Comparison of ENCODE assay signal across 16 cellular contexts in genomic region chr1:187226396-187226795, GRCh38.
DNase-seq lines count a peak whose midpoint lies in the region; ATAC-seq and TF ChIP-seq lines count a peak whose summit lies in the region.
"Had no signal": no experiment of that assay in that cellular context is flagged by ENCODE, and none has a peak within 500 bp of the region (broad histone marks: within the 10 kb centered on the region; RNA-seq: fewer than 3 reads in every experiment).

No MANE protein-coding gene starts in this region.

- no peaks in the 10 kb centered on the region for H3K27me3 Mint-ChIP-seq in endothelial cell (ENCODE audit: unreplicated experiment)
- H3K27me3 Mint-ChIP-seq in activated T-cell treated with anti-CD3 and anti-CD28 coated beads, Interleukin-2, amount 50 U/mL, for 24 hours, result no peaks in the 10 kb centered on the region

- H3K4me3 Mint-ChIP-seq in endothelial cell (ENCODE audit: unreplicated experiment), result no peak overlapping the region
- no peak overlapping the region for H3K4me3 Mint-ChIP-seq in activated T-cell treated with anti-CD3 and anti-CD28 coated beads, Interleukin-2, amount 50 U/mL, for 24 hours
- H3K4me3 Mint-ChIP-seq: CD14-positive monocyte had no signal

- ATAC-seq in HG03442 (IDR thresholded peaks at IDR 0.05; ENCODE audit: unreplicated experiment) (no peak), HG03354 (IDR thresholded peaks at IDR 0.05; ENCODE audit: poor library complexity, severe bottlenecking, unreplicated experiment) (no peak)

- TF ChIP-seq CTCF in endothelial cell (IDR thresholded peaks at IDR 0.05; ENCODE audit: unreplicated experiment), result no peak

- H3K9me3 ChIP-seq in adipocyte (ENCODE audit: control insufficient read depth, low read length), result no peaks in the 10 kb centered on the region
- H3K9me3 ChIP-seq: Caco-2 had no signal

- no peaks in the 10 kb centered on the region for H3K4me1 Mint-ChIP-seq in endothelial cell (ENCODE audit: unreplicated experiment)
- no peaks in the 10 kb centered on the region for H3K4me1 Mint-ChIP-seq in activated T-cell treated with anti-CD3 and anti-CD28 coated beads, Interleukin-2, amount 50 U/mL, for 24 hours (ENCODE audit: low read depth)
- H3K4me1 Mint-ChIP-seq: CD14-positive monocyte had no signal

- H3K9ac ChIP-seq in adipocyte (ENCODE audit: low read length), result no peak overlapping the region

- H3K27ac Mint-ChIP-seq in endothelial cell (ENCODE audit: unreplicated experiment), result no peak overlapping the region
- H3K27ac Mint-ChIP-seq in activated T-cell treated with anti-CD3 and anti-CD28 coated beads, Interleukin-2, amount 50 U/mL, for 24 hours, result no peak overlapping the region
- H3K27ac Mint-ChIP-seq: CD14-positive monocyte had no signal

- H3K27me3 ChIP-seq in adipocyte (replicated peaks; ENCODE audit: control insufficient read depth, insufficient read depth, low read length), result no peaks in the 10 kb centered on the region

- H3K36me3 Mint-ChIP-seq in endothelial cell (ENCODE audit: low read depth, unreplicated experiment), result no peaks in the 10 kb centered on the region
- H3K36me3 Mint-ChIP-seq in activated T-cell treated with anti-CD3 and anti-CD28 coated beads, Interleukin-2, amount 50 U/mL, for 24 hours (ENCODE audit: low read depth), result no peaks in the 10 kb centered on the region
- H3K36me3 Mint-ChIP-seq: CD14-positive monocyte had no signal

- no peaks in the 10 kb centered on the region for H3K9me3 Mint-ChIP-seq in endothelial cell (ENCODE audit: unreplicated experiment)
- no peaks in the 10 kb centered on the region for H3K9me3 Mint-ChIP-seq in activated T-cell treated with anti-CD3 and anti-CD28 coated beads, Interleukin-2, amount 50 U/mL, for 24 hours

- DNase-seq in A172 (ENCODE audit: low spot score), result peak; percentile 24
- peak; percentile 14 for DNase-seq in GM04504 (ENCODE audit: low read depth)
- DNase-seq in adipocyte (ENCODE audit: low read depth), result peak; percentile 12
- DNase-seq in fibroblast of peridontal ligament (ENCODE audit: extremely low read depth), result peak; percentile 17
- no peak for DNase-seq in endothelial cell (ENCODE audit: low spot score)
- no peak for DNase-seq in activated T-cell treated with anti-CD3 and anti-CD28 coated beads, Interleukin-2, amount 50 U/mL, for 24 hours
- DNase-seq: 8988T, Caco-2, DMS53, Kasumi-1, NCI-H1417, NCI-H2029 had no signal

- H3K4me1 ChIP-seq in adipocyte (ENCODE audit: control insufficient read depth, insufficient read depth, low read length), result no peaks in the 10 kb centered on the region
- H3K4me1 ChIP-seq: Caco-2 had no signal

- H3K4me3 ChIP-seq in adipocyte (ENCODE audit: low read length), result no peak overlapping the region
- H3K4me3 ChIP-seq: SK-N-MC had no signal

- no peaks in the 10 kb centered on the region for H3K36me3 ChIP-seq in adipocyte (ENCODE audit: control insufficient read depth, insufficient read depth, low read length, severe bottlenecking)

Comparison
In these comparisons a context has a peak if more than half of its experiments do, and no peak if none do; other contexts are left out.
1. DNase-seq: peak in A172 (single experiment), GM04504 (single experiment), adipocyte (single experiment) and fibroblast of peridontal ligament (single experiment); none in endothelial cell (single experiment) and activated T-cell treated with anti-CD3 and anti-CD28 coated beads, Interleukin-2, amount 50 U/mL, for 24 hours (single experiment).